23 cellular contexts compared by ENCODE assay signal in genomic region chr6:46684771-46685170, GRCh38. TPM values are rescaled to one million over a fixed set of nuclear protein-coding genes. Genes with fewer than 3 reads are reported as not detected.
DNase-seq lines count a peak whose midpoint lies in the region; TF ChIP-seq lines count a peak whose summit lies in the region.
"Had no signal": no experiment of that assay in that cellular context is flagged by ENCODE, and none has a peak within 500 bp of the region (broad histone marks: within the 10 kb centered on the region; RNA-seq: fewer than 3 reads in every experiment).

No MANE protein-coding gene starts in this region.

- no peaks in the 10 kb centered on the region for H3K27me3 ChIP-seq in brain microvascular endothelial cell (replicated peaks)
- peaks cover 8% of the 10 kb centered on the region for H3K27me3 ChIP-seq in A673 (replicated peaks; ENCODE audit: insufficient read depth, low read depth, low read length, poor library complexity)
- H3K27me3 ChIP-seq: gastroesophageal sphincter had no signal

- no peak overlapping the region for H3K27ac Mint-ChIP-seq in glutamatergic neuron (ENCODE audit: unreplicated experiment)
- H3K27ac Mint-ChIP-seq: activated CD4-positive, alpha-beta T cell treated with anti-CD3 and anti-CD28 coated beads, Interleukin-2, amount 10 ng/mL, durations not matched to agents 7 days and 5 days; activated naive CD8-positive, alpha-beta T cell; progenitor cell of endocrine pancreas; stimulated activated naive CD8-positive, alpha-beta T cell treated with anti-CD3 and anti-CD28 coated beads, Interleukin-15, Interleukin-2, amounts not matched to agents 100 ng/mL and 50 ng/mL, for 24 hours had no signal

- H3K4me3 Mint-ChIP-seq in glutamatergic neuron (ENCODE audit: unreplicated experiment): no peak overlapping the region
- H3K4me3 Mint-ChIP-seq: activated CD4-positive, alpha-beta T cell treated with anti-CD3 and anti-CD28 coated beads, Interleukin-2, amount 10 ng/mL, durations not matched to agents 7 days and 5 days; activated naive CD8-positive, alpha-beta T cell; naive B cell; stimulated activated naive CD8-positive, alpha-beta T cell treated with anti-CD3 and anti-CD28 coated beads, Interleukin-15, Interleukin-2, amounts not matched to agents 100 ng/mL and 50 ng/mL, for 24 hours had no signal

- no peaks in the 10 kb centered on the region for H3K4me1 ChIP-seq in A673 (ENCODE audit: insufficient read depth, low read length, poor library complexity, severe bottlenecking)
- H3K4me1 ChIP-seq: gastroesophageal sphincter, HAP-1, lower lobe of right lung had no signal

- no peaks in the 10 kb centered on the region for H3K9me3 Mint-ChIP-seq in glutamatergic neuron (ENCODE audit: unreplicated experiment)
- H3K9me3 Mint-ChIP-seq: stimulated activated naive CD8-positive, alpha-beta T cell treated with anti-CD3 and anti-CD28 coated beads, Interleukin-15, Interleukin-2, amounts not matched to agents 100 ng/mL and 50 ng/mL, for 24 hours had no signal

- DNase-seq in AG10803 (ENCODE audit: low read depth): peak; percentile 37
- DNase-seq in LHCN-M2 (ENCODE audit: low read depth): peak; percentile 54
- peak; percentile 32 for DNase-seq in brain microvascular endothelial cell
- peak; percentile 25 for DNase-seq in kidney glomerular epithelial cell (lab: John Stamatoyannopoulos, UW)
- no peak for DNase-seq in T-helper 2 cell
- DNase-seq in glutamatergic neuron: no peak
- no peak for DNase-seq in HPDE6-E6E7 (ENCODE audit: extremely low spot score)
- DNase-seq in A673 (ENCODE audit: low spot score): no peak
- DNase-seq: activated CD4-positive, alpha-beta T cell treated with anti-CD3 and anti-CD28 coated beads, Interleukin-2, amount 10 ng/mL, durations not matched to agents 7 days and 5 days; central memory CD4-positive, alpha-beta T cell; COR-L47; lower lobe of right lung; naive B cell; NCI-H1930; NCI-H510A; T1000 had no signal

- CTCF ChIA-PET in A673 (lab: Charles Lee): no interaction called here

- intact Hi-C loops in A673 (cut with micrococcal nuclease; ENCODE audit: unreplicated experiment): no loop called here

- no peaks in the 10 kb centered on the region for H3K36me3 ChIP-seq in brain microvascular endothelial cell (replicated peaks)
- no peaks in the 10 kb centered on the region for H3K36me3 ChIP-seq in A673 (ENCODE audit: insufficient read depth, low read length, poor library complexity, severe bottlenecking)
- H3K36me3 ChIP-seq: gastroesophageal sphincter, HAP-1, lower lobe of right lung had no signal

- in situ Hi-C loops in brain microvascular endothelial cell (cut with HindIII; ENCODE audit: low pct_ligation_motif_present, low sequenced_read_pairs): no loop called here

- BruUV-seq in A673 (replicated peaks; lab: Mats Ljungman, UMichigan): no TSS peak

- H3K27ac ChIP-seq in brain microvascular endothelial cell (no peak overlapping the region), A673 (ENCODE audit: low read depth, low read length, poor library complexity, severe bottlenecking) (no peak overlapping the region)
- H3K27ac ChIP-seq: gastroesophageal sphincter, lower lobe of right lung had no signal

- TF ChIP-seq CTCF in AG10803 (conservative IDR thresholded peaks at IDR 0.05; ENCODE audit: low read length) (no peak), brain microvascular endothelial cell (IDR thresholded peaks at IDR 0.05; ENCODE audit: low read depth, low read length, missing control alignments) (no peak), glutamatergic neuron (IDR thresholded peaks at IDR 0.05; ENCODE audit: partially characterized antibody, unreplicated experiment) (no peak), A673 (conservative IDR thresholded peaks at IDR 0.05; ENCODE audit: low read depth, low read length) (no peak)

- H3K4me3 ChIP-seq in AG10803 (ENCODE audit: low read length) (no peak overlapping the region), brain microvascular endothelial cell (ENCODE audit: low read depth, low read length) (no peak overlapping the region), A673 (ENCODE audit: low read depth, low read length, poor library complexity, severe bottlenecking) (no peak overlapping the region)
- H3K4me3 ChIP-seq: gastroesophageal sphincter, HAP-1, lower lobe of right lung had no signal

- no peaks in the 10 kb centered on the region for H3K27me3 Mint-ChIP-seq in glutamatergic neuron (ENCODE audit: unreplicated experiment)

- no peaks in the 10 kb centered on the region for H3K36me3 Mint-ChIP-seq in glutamatergic neuron (ENCODE audit: unreplicated experiment)
- H3K36me3 Mint-ChIP-seq: activated naive CD8-positive, alpha-beta T cell; naive B cell had no signal

- no peaks in the 10 kb centered on the region for H3K9me3 ChIP-seq in A673 (ENCODE audit: low read depth, low read length, poor library complexity, severe bottlenecking)
- H3K9me3 ChIP-seq: gastroesophageal sphincter, HAP-1, lower lobe of right lung had no signal

- no peaks in the 10 kb centered on the region for H3K4me1 Mint-ChIP-seq in glutamatergic neuron (ENCODE audit: low read depth, unreplicated experiment)
- H3K4me1 Mint-ChIP-seq: activated CD4-positive, alpha-beta T cell treated with anti-CD3 and anti-CD28 coated beads, Interleukin-2, amount 10 ng/mL, durations not matched to agents 7 days and 5 days; naive B cell had no signal

- POLR2A ChIA-PET in A673 (lab: Charles Lee; ENCODE audit: low non-redundant PET): no interaction called here

RNA-seq across cellular contexts. Expression of gene TDRD6, which starts 2.9 kb away (rescaled TPM):
- total RNA-seq in LHCN-M2 (2014; rRNA removed) (not detected in 2 replicates), glutamatergic neuron (ENCODE audit: unreplicated experiment) (0.64 TPM), A673 (2021) (not detected in 2 replicates)
- polyA plus RNA-seq in LHCN-M2 (2012): not detected
- total RNA-seq: activated CD4-positive, alpha-beta T cell treated with anti-CD3 and anti-CD28 coated beads, Interleukin-2, amount 10 ng/mL, durations not matched to agents 7 days and 5 days had no signal
- polyA plus RNA-seq: AG04450 had no signal

RNA-seq across cellular contexts. Expression of gene SLC25A27, which starts 32.0 kb away (rescaled TPM):
- total RNA-seq in LHCN-M2 (2014; rRNA removed) (0.58 and 2.1 TPM in 2 replicates), glutamatergic neuron (ENCODE audit: unreplicated experiment) (13.6 TPM), A673 (2021) (0.45 and 0.52 TPM in 2 replicates)
- polyA plus RNA-seq in LHCN-M2 (2012): 1.1 TPM
- total RNA-seq: activated CD4-positive, alpha-beta T cell treated with anti-CD3 and anti-CD28 coated beads, Interleukin-2, amount 10 ng/mL, durations not matched to agents 7 days and 5 days had no signal

RNA-seq across cellular contexts. Expression of gene CYP39A1, which starts 32.2 kb away (rescaled TPM):
- total RNA-seq in LHCN-M2 (2014; rRNA removed): 0.13 TPM in 1 of 2 replicates, not detected in the other
- 0.26 TPM for polyA plus RNA-seq in LHCN-M2 (2012)
- 0.17 TPM for total RNA-seq in glutamatergic neuron (ENCODE audit: unreplicated experiment)
- total RNA-seq in A673 (2021): 0.17 TPM in 1 of 2 replicates, not detected in the other
- total RNA-seq: activated CD4-positive, alpha-beta T cell treated with anti-CD3 and anti-CD28 coated beads, Interleukin-2, amount 10 ng/mL, durations not matched to agents 7 days and 5 days had no signal
- polyA plus RNA-seq: AG04450 had no signal

RNA-seq across cellular contexts. Expression of gene PLA2G7, which starts 50.4 kb away (rescaled TPM):
- total RNA-seq in LHCN-M2 (2014; rRNA removed) (not detected in 2 replicates), glutamatergic neuron (ENCODE audit: unreplicated experiment) (0.44 TPM), A673 (2021) (not detected in 2 replicates)
- polyA plus RNA-seq in LHCN-M2 (2012): not detected
- total RNA-seq: activated CD4-positive, alpha-beta T cell treated with anti-CD3 and anti-CD28 coated beads, Interleukin-2, amount 10 ng/mL, durations not matched to agents 7 days and 5 days; gastroesophageal sphincter; MCF 10A had no signal
- polyA plus RNA-seq: AG04450 had no signal

Comparison
In these comparisons a context has a peak if more than half of its experiments do, and no peak if none do; other contexts are left out.
1. DNase-seq: peak in AG10803 (single experiment), LHCN-M2 (single experiment), brain microvascular endothelial cell (single experiment) and kidney glomerular epithelial cell (single experiment); none in T-helper 2 cell (0 of 5), glutamatergic neuron (single experiment), HPDE6-E6E7 (single experiment) and A673 (single experiment).